In genomic region chr3:170057550-170057949, GRCh38 we compare ENCODE assay signal across 1 cellular context.
TF ChIP-seq lines count a peak whose summit lies in the region.

No MANE protein-coding gene starts in this region.

TF ChIP-seq in GM23338, 12 proteins besides CTCF, POLR2A, EP300 and RAD21 (continued from another document):
- TF ChIP-seq, protein P1, sequence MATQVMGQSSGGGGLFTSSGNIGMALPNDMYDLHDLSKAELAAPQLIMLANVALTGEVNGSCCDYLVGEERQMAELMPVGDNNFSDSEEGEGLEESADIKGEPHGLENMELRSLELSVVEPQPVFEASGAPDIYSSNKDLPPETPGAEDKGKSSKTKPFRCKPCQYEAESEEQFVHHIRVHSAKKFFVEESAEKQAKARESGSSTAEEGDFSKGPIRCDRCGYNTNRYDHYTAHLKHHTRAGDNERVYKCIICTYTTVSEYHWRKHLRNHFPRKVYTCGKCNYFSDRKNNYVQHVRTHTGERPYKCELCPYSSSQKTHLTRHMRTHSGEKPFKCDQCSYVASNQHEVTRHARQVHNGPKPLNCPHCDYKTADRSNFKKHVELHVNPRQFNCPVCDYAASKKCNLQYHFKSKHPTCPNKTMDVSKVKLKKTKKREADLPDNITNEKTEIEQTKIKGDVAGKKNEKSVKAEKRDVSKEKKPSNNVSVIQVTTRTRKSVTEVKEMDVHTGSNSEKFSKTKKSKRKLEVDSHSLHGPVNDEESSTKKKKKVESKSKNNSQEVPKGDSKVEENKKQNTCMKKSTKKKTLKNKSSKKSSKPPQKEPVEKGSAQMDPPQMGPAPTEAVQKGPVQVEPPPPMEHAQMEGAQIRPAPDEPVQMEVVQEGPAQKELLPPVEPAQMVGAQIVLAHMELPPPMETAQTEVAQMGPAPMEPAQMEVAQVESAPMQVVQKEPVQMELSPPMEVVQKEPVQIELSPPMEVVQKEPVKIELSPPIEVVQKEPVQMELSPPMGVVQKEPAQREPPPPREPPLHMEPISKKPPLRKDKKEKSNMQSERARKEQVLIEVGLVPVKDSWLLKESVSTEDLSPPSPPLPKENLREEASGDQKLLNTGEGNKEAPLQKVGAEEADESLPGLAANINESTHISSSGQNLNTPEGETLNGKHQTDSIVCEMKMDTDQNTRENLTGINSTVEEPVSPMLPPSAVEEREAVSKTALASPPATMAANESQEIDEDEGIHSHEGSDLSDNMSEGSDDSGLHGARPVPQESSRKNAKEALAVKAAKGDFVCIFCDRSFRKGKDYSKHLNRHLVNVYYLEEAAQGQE (IDR thresholded peaks at IDR 0.05; ENCODE audit: unreplicated experiment): no peak
- TF ChIP-seq STAT1 (IDR thresholded peaks at IDR 0.05; ENCODE audit: unreplicated experiment) (no peak), EZH2phosphoT487 (IDR thresholded peaks at IDR 0.05; ENCODE audit: unreplicated experiment) (no peak), ETS1 (IDR thresholded peaks at IDR 0.05) (no peak), ZNF114 (CRISPR knock-in tag; IDR thresholded peaks at IDR 0.05) (no peak), EZH2 (IDR thresholded peaks at IDR 0.05; ENCODE audit: low read depth, unreplicated experiment) (no peak), POLR2AphosphoS5 (IDR thresholded peaks at IDR 0.05; ENCODE audit: low read depth) (no peak), NANOG (IDR thresholded peaks at IDR 0.05; ENCODE audit: borderline replicate concordance) (no peak), ZNF331 (CRISPR knock-in tag; IDR thresholded peaks at IDR 0.05; ENCODE audit: low read depth) (no peak)
- TF ChIP-seq, protein P2, sequence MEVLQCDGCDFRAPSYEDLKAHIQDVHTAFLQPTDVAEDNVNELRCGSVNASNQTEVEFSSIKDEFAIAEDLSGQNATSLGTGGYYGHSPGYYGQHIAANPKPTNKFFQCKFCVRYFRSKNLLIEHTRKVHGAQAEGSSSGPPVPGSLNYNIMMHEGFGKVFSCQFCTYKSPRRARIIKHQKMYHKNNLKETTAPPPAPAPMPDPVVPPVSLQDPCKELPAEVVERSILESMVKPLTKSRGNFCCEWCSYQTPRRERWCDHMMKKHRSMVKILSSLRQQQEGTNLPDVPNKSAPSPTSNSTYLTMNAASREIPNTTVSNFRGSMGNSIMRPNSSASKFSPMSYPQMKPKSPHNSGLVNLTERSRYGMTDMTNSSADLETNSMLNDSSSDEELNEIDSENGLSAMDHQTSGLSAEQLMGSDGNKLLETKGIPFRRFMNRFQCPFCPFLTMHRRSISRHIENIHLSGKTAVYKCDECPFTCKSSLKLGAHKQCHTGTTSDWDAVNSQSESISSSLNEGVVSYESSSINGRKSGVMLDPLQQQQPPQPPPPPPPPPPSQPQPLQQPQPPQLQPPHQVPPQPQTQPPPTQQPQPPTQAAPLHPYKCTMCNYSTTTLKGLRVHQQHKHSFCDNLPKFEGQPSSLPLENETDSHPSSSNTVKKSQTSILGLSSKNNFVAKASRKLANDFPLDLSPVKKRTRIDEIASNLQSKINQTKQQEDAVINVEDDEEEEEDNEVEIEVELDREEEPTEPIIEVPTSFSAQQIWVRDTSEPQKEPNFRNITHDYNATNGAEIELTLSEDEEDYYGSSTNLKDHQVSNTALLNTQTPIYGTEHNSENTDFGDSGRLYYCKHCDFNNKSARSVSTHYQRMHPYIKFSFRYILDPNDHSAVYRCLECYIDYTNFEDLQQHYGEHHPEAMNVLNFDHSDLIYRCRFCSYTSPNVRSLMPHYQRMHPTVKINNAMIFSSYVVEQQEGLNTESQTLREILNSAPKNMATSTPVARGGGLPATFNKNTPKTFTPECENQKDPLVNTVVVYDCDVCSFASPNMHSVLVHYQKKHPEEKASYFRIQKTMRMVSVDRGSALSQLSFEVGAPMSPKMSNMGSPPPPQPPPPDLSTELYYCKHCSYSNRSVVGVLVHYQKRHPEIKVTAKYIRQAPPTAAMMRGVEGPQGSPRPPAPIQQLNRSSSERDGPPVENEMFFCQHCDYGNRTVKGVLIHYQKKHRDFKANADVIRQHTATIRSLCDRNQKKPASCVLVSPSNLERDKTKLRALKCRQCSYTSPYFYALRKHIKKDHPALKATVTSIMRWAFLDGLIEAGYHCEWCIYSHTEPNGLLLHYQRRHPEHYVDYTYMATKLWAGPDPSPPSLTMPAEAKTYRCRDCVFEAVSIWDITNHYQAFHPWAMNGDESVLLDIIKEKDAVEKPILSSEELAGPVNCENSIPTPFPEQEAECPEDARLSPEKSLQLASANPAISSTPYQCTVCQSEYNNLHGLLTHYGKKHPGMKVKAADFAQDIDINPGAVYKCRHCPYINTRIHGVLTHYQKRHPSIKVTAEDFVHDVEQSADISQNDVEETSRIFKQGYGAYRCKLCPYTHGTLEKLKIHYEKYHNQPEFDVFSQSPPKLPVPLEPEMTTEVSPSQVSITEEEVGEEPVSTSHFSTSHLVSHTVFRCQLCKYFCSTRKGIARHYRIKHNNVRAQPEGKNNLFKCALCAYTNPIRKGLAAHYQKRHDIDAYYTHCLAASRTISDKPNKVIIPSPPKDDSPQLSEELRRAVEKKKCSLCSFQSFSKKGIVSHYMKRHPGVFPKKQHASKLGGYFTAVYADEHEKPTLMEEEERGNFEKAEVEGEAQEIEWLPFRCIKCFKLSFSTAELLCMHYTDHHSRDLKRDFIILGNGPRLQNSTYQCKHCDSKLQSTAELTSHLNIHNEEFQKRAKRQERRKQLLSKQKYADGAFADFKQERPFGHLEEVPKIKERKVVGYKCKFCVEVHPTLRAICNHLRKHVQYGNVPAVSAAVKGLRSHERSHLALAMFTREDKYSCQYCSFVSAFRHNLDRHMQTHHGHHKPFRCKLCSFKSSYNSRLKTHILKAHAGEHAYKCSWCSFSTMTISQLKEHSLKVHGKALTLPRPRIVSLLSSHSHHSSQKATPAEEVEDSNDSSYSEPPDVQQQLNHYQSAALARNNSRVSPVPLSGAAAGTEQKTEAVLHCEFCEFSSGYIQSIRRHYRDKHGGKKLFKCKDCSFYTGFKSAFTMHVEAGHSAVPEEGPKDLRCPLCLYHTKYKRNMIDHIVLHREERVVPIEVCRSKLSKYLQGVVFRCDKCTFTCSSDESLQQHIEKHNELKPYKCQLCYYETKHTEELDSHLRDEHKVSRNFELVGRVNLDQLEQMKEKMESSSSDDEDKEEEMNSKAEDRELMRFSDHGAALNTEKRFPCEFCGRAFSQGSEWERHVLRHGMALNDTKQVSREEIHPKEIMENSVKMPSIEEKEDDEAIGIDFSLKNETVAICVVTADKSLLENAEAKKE (CRISPR knock-in tag; IDR thresholded peaks at IDR 0.05): no peak
